In genomic region chr20:63553933-63554290, GRCh38 we compare ENCODE assay signal across 9 cellular contexts. TPM values are rescaled to one million over a fixed set of nuclear protein-coding genes. Genes with fewer than 3 reads are reported as not detected.
DNase-seq lines count a peak whose midpoint lies in the region; ATAC-seq, FAIRE-seq and TF ChIP-seq lines count a peak whose summit lies in the region.
"Had no signal": no experiment of that assay in that cellular context is flagged by ENCODE, and none has a peak within 500 bp of the region (broad histone marks: within the 10 kb centered on the region; RNA-seq: fewer than 3 reads in every experiment).

Gene FNDC11 (plus strand): TSS chr20:63554159. CDS start chr20:63555664, 1,505 bp downstream.

- no peak for DNase-seq in activated T-cell treated with anti-CD3 and anti-CD28 coated beads, Interleukin-2, amount 50 U/mL, for 24 hours
- DNase-seq in activated T-cell treated with anti-CD3 and anti-CD28 coated beads, Interleukin-2, amount 50 U/mL, for 1 hour = no peak
- peak; percentile 41 for DNase-seq in activated T-helper 9 cell treated with anti-CD3 and anti-CD28 coated beads, Interleukin-2, amount 50 U/mL, for 16 hours (ENCODE audit: low read depth)
- DNase-seq in left cardiac atrium = peak; percentile 68
- DNase-seq in GM12891 (ENCODE audit: insufficient read length, low spot score) = no peak
- no peak for DNase-seq in midbrain (lab: John Stamatoyannopoulos, UW)

- H3K4me3 Mint-ChIP-seq in activated T-cell treated with anti-CD3 and anti-CD28 coated beads, Interleukin-2, amount 50 U/mL, for 24 hours = peak within 1 kb of the TSS; percentile 49

- intact Hi-C loops in left cardiac atrium (cut with DNase I) = no loop called here

- peaks cover 3% of the 10 kb centered on the region for H3K36me3 Mint-ChIP-seq in activated T-cell treated with anti-CD3 and anti-CD28 coated beads, Interleukin-2, amount 50 U/mL, for 24 hours (ENCODE audit: low read depth)

- no peak for TF ChIP-seq POLR2A in GM12891 (IDR thresholded peaks at IDR 0.05; ENCODE audit: low read depth, low read length)

- no peak for FAIRE-seq in GM12891 (lab: Jason Lieb, UNC)
- FAIRE-seq: endometrium had no signal

- peak within 1 kb of the TSS in 1 of 3 donors; percentile 33 for H3K9ac ChIP-seq in skeletal muscle tissue (ENCODE audit: low read depth in 1 of 3, low read length in 3 of 3)

- peak within 1 kb of the TSS; percentile 19 for H3K27ac Mint-ChIP-seq in activated T-cell treated with anti-CD3 and anti-CD28 coated beads, Interleukin-2, amount 50 U/mL, for 24 hours

- peak within 1 kb of the TSS; percentile 37 for H3K27ac ChIP-seq in KOPT-K1 (ENCODE audit: low read depth, low read length, poor library complexity, severe bottlenecking)
- H3K27ac ChIP-seq in skeletal muscle tissue (ENCODE audit: low read depth, low read length) = no peak within 1 kb of the TSS

- H3K27me3 Mint-ChIP-seq in activated T-cell treated with anti-CD3 and anti-CD28 coated beads, Interleukin-2, amount 50 U/mL, for 24 hours = peaks cover 5% of the 10 kb centered on the region

- no peaks in the 10 kb centered on the region for H3K4me1 ChIP-seq in skeletal muscle tissue (ENCODE audit: control insufficient read depth in 3 of 3, insufficient read depth in 3 of 3, low read length in 3 of 3)

- peak; percentile 42 to 46 for ATAC-seq in left cardiac atrium

- H3K4me1 Mint-ChIP-seq in activated T-cell treated with anti-CD3 and anti-CD28 coated beads, Interleukin-2, amount 50 U/mL, for 24 hours (ENCODE audit: low read depth) = peaks cover 12% of the 10 kb centered on the region

- peak within 1 kb of the TSS; percentile 36 to 43 (median 41) for H3K4me3 ChIP-seq in skeletal muscle tissue (ENCODE audit: low read length in 3 of 3)

- peaks cover 31 to 41% (median 31%) of the 10 kb centered on the region in 3 donors for H3K27me3 ChIP-seq in skeletal muscle tissue (ENCODE audit: control insufficient read depth in 3 of 3, insufficient read depth in 3 of 3, low read length in 3 of 3)

- no peaks in the 10 kb centered on the region for H3K36me3 ChIP-seq in KOPT-K1 (ENCODE audit: insufficient read depth, low read length)
- no peaks in the 10 kb centered on the region for H3K36me3 ChIP-seq in skeletal muscle tissue (ENCODE audit: control insufficient read depth in 3 of 3, insufficient read depth in 3 of 3, low read length in 3 of 3)

- H3K9me3 ChIP-seq in KOPT-K1 (ENCODE audit: insufficient read depth, low read length, poor library complexity, severe bottlenecking) = no peaks in the 10 kb centered on the region
- H3K9me3 ChIP-seq in skeletal muscle tissue (ENCODE audit: control insufficient read depth in 3 of 3, low read length in 3 of 3) = no peaks in the 10 kb centered on the region

- H3K9me3 Mint-ChIP-seq in activated T-cell treated with anti-CD3 and anti-CD28 coated beads, Interleukin-2, amount 50 U/mL, for 24 hours = no peaks in the 10 kb centered on the region

TF ChIP-seq in GM12891, 5 proteins besides CTCF, POLR2A, EP300 and RAD21:
- no peak for TF ChIP-seq SPI1 (IDR thresholded peaks at IDR 0.05; ENCODE audit: low read depth, low read length)
- TF ChIP-seq POLR2AphosphoS5 (IDR thresholded peaks at IDR 0.05; ENCODE audit: low read depth, low read length) = no peak
- no peak for TF ChIP-seq TAF1 (IDR thresholded peaks at IDR 0.05; ENCODE audit: low read depth, low read length)
- TF ChIP-seq POU2F2 (IDR thresholded peaks at IDR 0.05; ENCODE audit: low read depth, low read length) = no peak
- no peak for TF ChIP-seq PAX5 (IDR thresholded peaks at IDR 0.05; ENCODE audit: insufficient read depth, low read length, severe bottlenecking)

RNA-seq across cellular contexts. Expression of gene FNDC11, which starts in this region (rescaled TPM):
- under 1 TPM in 1 of 2 donors, not detected in 1; 0.08 TPM for total RNA-seq in left cardiac atrium
- total RNA-seq in skeletal muscle tissue = 0.52 TPM
- 0.72 TPM for polyA plus RNA-seq in GM12891 (2012; ENCODE audit: low read depth, missing spikeins)

Comparison
In these comparisons a context has a peak if more than half of its experiments do, and no peak if none do; other contexts are left out.
1. Peak in DNase-seq and ATAC-seq in left cardiac atrium; RNA of the gene not detected or under 1 TPM.